8 cellular contexts compared by ENCODE assay signal in genomic region chr4:71553605-71554004, GRCh38.
DNase-seq lines count a peak whose midpoint lies in the region; ATAC-seq and TF ChIP-seq lines count a peak whose summit lies in the region.
"Had no signal": no experiment of that assay in that cellular context is flagged by ENCODE, and none has a peak within 500 bp of the region (broad histone marks: within the 10 kb centered on the region; RNA-seq: fewer than 3 reads in every experiment).

No MANE protein-coding gene starts in this region.

- peak; percentile 28 for DNase-seq in Jurkat, Clone E6-1 (ENCODE audit: low read depth, low spot score)
- peak; percentile 51 for DNase-seq in choroid plexus epithelial cell (ENCODE audit: low read depth)
- no peak for DNase-seq in activated CD8-positive, alpha-beta memory T cell treated with anti-CD3 and anti-CD28 coated beads for 24 hours
- no peak for DNase-seq in activated CD8-positive, alpha-beta memory T cell treated with anti-CD3 and anti-CD28 coated beads, Interleukin-2, amount 50 U/mL, for 48 hours
- no peak for DNase-seq in activated CD4-positive, alpha-beta T cell treated with anti-CD3 and anti-CD28 coated beads, Interleukin-2, amount 10 ng/mL, durations not matched to agents 7 days and 5 days

- H2AFZ ChIP-seq in neural cell (ENCODE audit: low read depth, low read length) = no peak overlapping the region

- no peak overlapping the region for H3K4me3 ChIP-seq in Jurkat, Clone E6-1 (ENCODE audit: low read length)
- no peak overlapping the region for H3K4me3 ChIP-seq in choroid plexus epithelial cell (ENCODE audit: low read depth, low read length)
- no peak overlapping the region for H3K4me3 ChIP-seq in neural cell (ENCODE audit: low read length)

- H3K9me3 ChIP-seq in neural cell (ENCODE audit: low read length) = no peaks in the 10 kb centered on the region

- H3K9me2 ChIP-seq in neural cell (ENCODE audit: insufficient read depth, low read length) = no peaks in the 10 kb centered on the region

- CTCF ChIA-PET in activated CD4-positive, alpha-beta T cell treated with anti-CD3 and anti-CD28 coated beads, Interleukin-2, amount 10 ng/mL, durations not matched to agents 7 days and 5 days (lab: Charles Lee) = no interaction called here

- H3K4me3 Mint-ChIP-seq in activated CD4-positive, alpha-beta T cell treated with anti-CD3 and anti-CD28 coated beads, Interleukin-2, amount 10 ng/mL, durations not matched to agents 7 days and 5 days = no peak overlapping the region
- H3K4me3 Mint-ChIP-seq: T-helper 1 cell treated with Interleukin-12 subunit alpha and Interleukin-12 subunit beta and Interleukin-4 antibody, amounts not matched to agents 30 μg/mL and 1 μg/mL, for 36 hours had no signal

- peak; percentile 90 for TF ChIP-seq RAD21 in neural cell (conservative IDR thresholded peaks at IDR 0.05)

- ATAC-seq in GM18519 (IDR thresholded peaks at IDR 0.05; ENCODE audit: low FRiP score, unreplicated experiment) = peak; percentile 46

- TF ChIP-seq EP300 in neural cell (conservative IDR thresholded peaks at IDR 0.05; ENCODE audit: poor library complexity, severe bottlenecking) = no peak

- no peaks in the 10 kb centered on the region for H3F3A ChIP-seq in neural cell (ENCODE audit: insufficient read depth, low read length, poor library complexity, severe bottlenecking)

- peaks cover 7% of the 10 kb centered on the region for H3K27me3 Mint-ChIP-seq in activated CD4-positive, alpha-beta T cell treated with anti-CD3 and anti-CD28 coated beads, Interleukin-2, amount 10 ng/mL, durations not matched to agents 7 days and 5 days

- POLR2A ChIA-PET in activated CD4-positive, alpha-beta T cell treated with anti-CD3 and anti-CD28 coated beads, Interleukin-2, amount 10 ng/mL, durations not matched to agents 7 days and 5 days (lab: Charles Lee) = no interaction called here

- H3K4me1 Mint-ChIP-seq in activated CD4-positive, alpha-beta T cell treated with anti-CD3 and anti-CD28 coated beads, Interleukin-2, amount 10 ng/mL, durations not matched to agents 7 days and 5 days = no peaks in the 10 kb centered on the region

- H4K20me1 ChIP-seq in neural cell (ENCODE audit: insufficient read depth) = no peaks in the 10 kb centered on the region

- H3K27me3 ChIP-seq in neural cell (ENCODE audit: insufficient read depth, low read depth, low read length) = no peaks in the 10 kb centered on the region

- H3K79me2 ChIP-seq in neural cell (replicated peaks; ENCODE audit: insufficient read depth, low read length) = no peaks in the 10 kb centered on the region

- H3K27ac ChIP-seq in neural cell (ENCODE audit: low read length) = no peak overlapping the region

- TF ChIP-seq CTCF in choroid plexus epithelial cell (conservative IDR thresholded peaks at IDR 0.05; ENCODE audit: low read depth, low read length) = peak; percentile 47
- peak; percentile 83 for TF ChIP-seq CTCF in neural cell (IDR thresholded peaks at IDR 0.05; ENCODE audit: poor library complexity, severe bottlenecking)

- H3K4me2 ChIP-seq in neural cell (ENCODE audit: low read length) = no peak overlapping the region

- H3K36me3 Mint-ChIP-seq in activated CD4-positive, alpha-beta T cell treated with anti-CD3 and anti-CD28 coated beads, Interleukin-2, amount 10 ng/mL, durations not matched to agents 7 days and 5 days (ENCODE audit: low read depth) = no peaks in the 10 kb centered on the region

- no peaks in the 10 kb centered on the region for H3K36me3 ChIP-seq in neural cell (ENCODE audit: insufficient read depth, low read length)

- H3K9me3 Mint-ChIP-seq in activated CD4-positive, alpha-beta T cell treated with anti-CD3 and anti-CD28 coated beads, Interleukin-2, amount 10 ng/mL, durations not matched to agents 7 days and 5 days = no peaks in the 10 kb centered on the region
- H3K9me3 Mint-ChIP-seq: T-helper 1 cell treated with Interleukin-12 subunit alpha and Interleukin-12 subunit beta and Interleukin-4 antibody, amounts not matched to agents 30 μg/mL and 1 μg/mL, for 36 hours had no signal

- H3K27ac Mint-ChIP-seq in activated CD4-positive, alpha-beta T cell treated with anti-CD3 and anti-CD28 coated beads, Interleukin-2, amount 10 ng/mL, durations not matched to agents 7 days and 5 days = no peak overlapping the region
- H3K27ac Mint-ChIP-seq: T-helper 1 cell treated with Interleukin-12 subunit alpha and Interleukin-12 subunit beta and Interleukin-4 antibody, amounts not matched to agents 30 μg/mL and 1 μg/mL, for 36 hours had no signal

- H3K9ac ChIP-seq in neural cell (ENCODE audit: low read length) = no peak overlapping the region

TF ChIP-seq in neural cell, 6 proteins besides CTCF, POLR2A, EP300 and RAD21:
- no peak for TF ChIP-seq REST (IDR thresholded peaks at IDR 0.05; ENCODE audit: borderline replicate concordance)
- TF ChIP-seq SMC3 (conservative IDR thresholded peaks at IDR 0.05; ENCODE audit: poor library complexity) = peak; percentile 89

Comparison
In these comparisons a context has a peak if more than half of its experiments do, and no peak if none do; other contexts are left out.
1. DNase-seq: peak in Jurkat, Clone E6-1 (single experiment) and choroid plexus epithelial cell (single experiment); none in activated CD8-positive, alpha-beta memory T cell treated with anti-CD3 and anti-CD28 coated beads for 24 hours (single experiment), activated CD8-positive, alpha-beta memory T cell treated with anti-CD3 and anti-CD28 coated beads, Interleukin-2, amount 50 U/mL, for 48 hours (single experiment) and activated CD4-positive, alpha-beta T cell treated with anti-CD3 and anti-CD28 coated beads, Interleukin-2, amount 10 ng/mL, durations not matched to agents 7 days and 5 days (single experiment).